ENCODE assay signal across 1 cellular context in genomic region chr14:70600382-70601157, GRCh38.
TF ChIP-seq lines count a peak whose summit lies in the region.

TSS of gene MED6 (minus strand) at chr14:70600655. CDS start at chr14:70600637, 18 bp downstream.

TF ChIP-seq in HepG2, 621 proteins besides CTCF, POLR2A, EP300 and RAD21 (continued from another document and continues in another):
- no peak for TF ChIP-seq ZNF580 (CRISPR knock-in tag; IDR thresholded peaks at IDR 0.05; ENCODE audit: borderline replicate concordance, low read depth)
- TF ChIP-seq, protein P1, sequence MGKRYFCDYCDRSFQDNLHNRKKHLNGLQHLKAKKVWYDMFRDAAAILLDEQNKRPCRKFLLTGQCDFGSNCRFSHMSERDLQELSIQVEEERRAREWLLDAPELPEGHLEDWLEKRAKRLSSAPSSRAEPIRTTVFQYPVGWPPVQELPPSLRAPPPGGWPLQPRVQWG (CRISPR knock-in tag; IDR thresholded peaks at IDR 0.05; ENCODE audit: borderline replicate concordance, low read depth): no peak
- no peak for TF ChIP-seq ZNF740 (CRISPR knock-in tag; IDR thresholded peaks at IDR 0.05)
- TF ChIP-seq NR1H2 (CRISPR knock-in tag; IDR thresholded peaks at IDR 0.05; ENCODE audit: borderline replicate concordance, low read depth): no peak
- no peak for TF ChIP-seq ZNF589 (CRISPR knock-in tag; conservative IDR thresholded peaks at IDR 0.05)
- TF ChIP-seq, protein P2, sequence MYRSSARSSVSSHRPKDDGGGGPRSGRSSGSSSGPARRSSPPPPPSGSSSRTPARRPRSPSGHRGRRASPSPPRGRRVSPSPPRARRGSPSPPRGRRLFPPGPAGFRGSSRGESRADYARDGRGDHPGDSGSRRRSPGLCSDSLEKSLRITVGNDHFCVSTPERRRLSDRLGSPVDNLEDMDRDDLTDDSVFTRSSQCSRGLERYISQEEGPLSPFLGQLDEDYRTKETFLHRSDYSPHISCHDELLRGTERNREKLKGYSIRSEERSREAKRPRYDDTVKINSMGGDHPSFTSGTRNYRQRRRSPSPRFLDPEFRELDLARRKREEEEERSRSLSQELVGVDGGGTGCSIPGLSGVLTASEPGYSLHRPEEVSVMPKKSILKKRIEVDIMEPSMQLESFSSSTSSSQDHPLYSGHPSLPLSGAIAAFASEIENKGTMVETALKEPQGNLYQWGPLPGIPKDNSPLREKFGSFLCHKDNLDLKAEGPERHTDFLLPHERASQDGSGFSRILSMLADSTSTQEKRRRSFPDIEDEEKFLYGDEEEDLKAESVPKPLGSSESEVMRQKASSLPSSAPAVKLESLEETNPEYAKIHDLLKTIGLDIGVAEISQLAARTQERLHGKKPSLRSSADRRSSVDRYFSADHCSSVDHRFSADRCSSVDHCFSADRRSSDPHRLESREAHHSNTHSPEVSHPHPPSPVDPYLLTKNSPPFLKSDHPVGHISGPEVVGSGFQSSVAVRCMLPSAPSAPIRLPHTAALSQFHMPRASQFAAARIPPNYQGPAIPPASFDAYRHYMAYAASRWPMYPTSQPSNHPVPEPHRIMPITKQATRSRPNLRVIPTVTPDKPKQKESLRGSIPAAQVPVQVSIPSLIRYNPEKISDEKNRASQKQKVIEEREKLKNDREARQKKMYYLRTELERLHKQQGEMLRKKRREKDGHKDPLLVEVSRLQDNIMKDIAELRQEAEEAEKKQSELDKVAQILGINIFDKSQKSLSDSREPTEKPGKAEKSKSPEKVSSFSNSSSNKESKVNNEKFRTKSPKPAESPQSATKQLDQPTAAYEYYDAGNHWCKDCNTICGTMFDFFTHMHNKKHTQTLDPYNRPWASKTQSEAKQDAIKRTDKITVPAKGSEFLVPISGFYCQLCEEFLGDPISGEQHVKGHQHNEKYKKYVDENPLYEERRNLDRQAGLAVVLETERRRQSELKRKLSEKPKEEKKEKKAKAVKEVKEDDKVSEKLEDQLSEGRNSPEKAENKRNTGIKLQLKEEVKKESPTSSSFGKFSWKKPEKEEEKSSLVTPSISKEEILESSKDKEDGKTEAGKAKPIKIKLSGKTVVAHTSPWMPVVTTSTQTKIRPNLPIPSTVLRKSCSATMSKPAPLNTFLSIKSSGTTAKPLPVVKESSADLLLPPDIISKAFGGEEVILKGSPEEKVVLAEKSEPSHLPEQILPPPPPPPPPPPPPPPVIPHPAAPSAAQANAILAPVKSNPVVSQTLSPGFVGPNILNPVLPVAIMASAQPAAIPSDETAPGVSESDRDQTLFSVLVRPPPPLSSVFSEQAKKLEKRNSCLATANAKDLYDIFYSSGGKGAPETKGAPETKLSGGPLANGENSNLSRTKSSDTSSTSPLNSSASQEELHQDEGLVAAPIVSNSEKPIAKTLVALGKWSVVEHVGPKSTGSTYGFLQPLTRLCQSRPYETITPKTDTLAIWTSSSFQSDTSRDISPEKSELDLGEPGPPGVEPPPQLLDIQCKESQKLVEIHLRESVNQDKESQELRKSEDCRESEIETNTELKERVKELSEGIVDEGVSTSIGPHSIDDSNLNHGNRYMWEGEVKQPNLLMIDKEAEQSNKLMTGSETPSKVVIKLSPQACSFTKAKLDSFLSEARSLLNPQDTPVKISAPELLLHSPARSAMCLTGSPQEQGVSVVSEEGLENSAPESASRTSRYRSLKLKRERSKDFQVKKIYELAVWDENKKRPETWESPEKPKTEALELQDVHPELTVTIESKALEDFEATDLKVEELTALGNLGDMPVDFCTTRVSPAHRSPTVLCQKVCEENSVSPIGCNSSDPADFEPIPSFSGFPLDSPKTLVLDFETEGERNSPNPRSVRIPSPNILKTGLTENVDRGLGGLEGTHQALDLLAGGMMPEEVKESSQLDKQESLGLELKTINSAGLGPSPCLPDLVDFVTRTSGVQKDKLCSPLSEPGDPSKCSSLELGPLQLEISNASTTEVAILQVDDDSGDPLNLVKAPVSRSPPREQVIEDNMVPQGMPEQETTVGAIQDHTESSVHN (CRISPR knock-in tag; IDR thresholded peaks at IDR 0.05): no peak
- TF ChIP-seq, protein P3, sequence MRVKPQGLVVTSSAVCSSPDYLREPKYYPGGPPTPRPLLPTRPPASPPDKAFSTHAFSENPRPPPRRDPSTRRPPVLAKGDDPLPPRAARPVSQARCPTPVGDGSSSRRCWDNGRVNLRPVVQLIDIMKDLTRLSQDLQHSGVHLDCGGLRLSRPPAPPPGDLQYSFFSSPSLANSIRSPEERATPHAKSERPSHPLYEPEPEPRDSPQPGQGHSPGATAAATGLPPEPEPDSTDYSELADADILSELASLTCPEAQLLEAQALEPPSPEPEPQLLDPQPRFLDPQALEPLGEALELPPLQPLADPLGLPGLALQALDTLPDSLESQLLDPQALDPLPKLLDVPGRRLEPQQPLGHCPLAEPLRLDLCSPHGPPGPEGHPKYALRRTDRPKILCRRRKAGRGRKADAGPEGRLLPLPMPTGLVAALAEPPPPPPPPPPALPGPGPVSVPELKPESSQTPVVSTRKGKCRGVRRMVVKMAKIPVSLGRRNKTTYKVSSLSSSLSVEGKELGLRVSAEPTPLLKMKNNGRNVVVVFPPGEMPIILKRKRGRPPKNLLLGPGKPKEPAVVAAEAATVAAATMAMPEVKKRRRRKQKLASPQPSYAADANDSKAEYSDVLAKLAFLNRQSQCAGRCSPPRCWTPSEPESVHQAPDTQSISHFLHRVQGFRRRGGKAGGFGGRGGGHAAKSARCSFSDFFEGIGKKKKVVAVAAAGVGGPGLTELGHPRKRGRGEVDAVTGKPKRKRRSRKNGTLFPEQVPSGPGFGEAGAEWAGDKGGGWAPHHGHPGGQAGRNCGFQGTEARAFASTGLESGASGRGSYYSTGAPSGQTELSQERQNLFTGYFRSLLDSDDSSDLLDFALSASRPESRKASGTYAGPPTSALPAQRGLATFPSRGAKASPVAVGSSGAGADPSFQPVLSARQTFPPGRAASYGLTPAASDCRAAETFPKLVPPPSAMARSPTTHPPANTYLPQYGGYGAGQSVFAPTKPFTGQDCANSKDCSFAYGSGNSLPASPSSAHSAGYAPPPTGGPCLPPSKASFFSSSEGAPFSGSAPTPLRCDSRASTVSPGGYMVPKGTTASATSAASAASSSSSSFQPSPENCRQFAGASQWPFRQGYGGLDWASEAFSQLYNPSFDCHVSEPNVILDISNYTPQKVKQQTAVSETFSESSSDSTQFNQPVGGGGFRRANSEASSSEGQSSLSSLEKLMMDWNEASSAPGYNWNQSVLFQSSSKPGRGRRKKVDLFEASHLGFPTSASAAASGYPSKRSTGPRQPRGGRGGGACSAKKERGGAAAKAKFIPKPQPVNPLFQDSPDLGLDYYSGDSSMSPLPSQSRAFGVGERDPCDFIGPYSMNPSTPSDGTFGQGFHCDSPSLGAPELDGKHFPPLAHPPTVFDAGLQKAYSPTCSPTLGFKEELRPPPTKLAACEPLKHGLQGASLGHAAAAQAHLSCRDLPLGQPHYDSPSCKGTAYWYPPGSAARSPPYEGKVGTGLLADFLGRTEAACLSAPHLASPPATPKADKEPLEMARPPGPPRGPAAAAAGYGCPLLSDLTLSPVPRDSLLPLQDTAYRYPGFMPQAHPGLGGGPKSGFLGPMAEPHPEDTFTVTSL (CRISPR knock-in tag; IDR thresholded peaks at IDR 0.05; ENCODE audit: borderline replicate concordance): no peak
- peak; percentile 96 for TF ChIP-seq KMT2B (CRISPR knock-in tag; IDR thresholded peaks at IDR 0.05)
- TF ChIP-seq ZNF550 (CRISPR knock-in tag; IDR thresholded peaks at IDR 0.05; ENCODE audit: borderline replicate concordance): no peak
- no peak for TF ChIP-seq ZNF367 (CRISPR knock-in tag; IDR thresholded peaks at IDR 0.05; ENCODE audit: borderline replicate concordance)
- TF ChIP-seq, protein P4, sequence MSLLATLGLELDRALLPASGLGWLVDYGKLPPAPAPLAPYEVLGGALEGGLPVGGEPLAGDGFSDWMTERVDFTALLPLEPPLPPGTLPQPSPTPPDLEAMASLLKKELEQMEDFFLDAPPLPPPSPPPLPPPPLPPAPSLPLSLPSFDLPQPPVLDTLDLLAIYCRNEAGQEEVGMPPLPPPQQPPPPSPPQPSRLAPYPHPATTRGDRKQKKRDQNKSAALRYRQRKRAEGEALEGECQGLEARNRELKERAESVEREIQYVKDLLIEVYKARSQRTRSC (CRISPR knock-in tag; IDR thresholded peaks at IDR 0.05; ENCODE audit: low read depth): no peak
- no peak for TF ChIP-seq POLR2AphosphoS2 (IDR thresholded peaks at IDR 0.05; ENCODE audit: low read depth, low read length)
- peak; percentile 93 for TF ChIP-seq GABPB1 (CRISPR knock-in tag; IDR thresholded peaks at IDR 0.05)
- no peak for TF ChIP-seq GTF2F1 (IDR thresholded peaks at IDR 0.05; ENCODE audit: low read length)
- peak; percentile 66 for TF ChIP-seq PHF8 (CRISPR knock-in tag; IDR thresholded peaks at IDR 0.05)
- no peak for TF ChIP-seq TRAFD1 (CRISPR knock-in tag; IDR thresholded peaks at IDR 0.05; ENCODE audit: borderline replicate concordance)
- no peak for TF ChIP-seq PRDM10 (CRISPR knock-in tag; IDR thresholded peaks at IDR 0.05; ENCODE audit: low read depth)
- 0 out of 2 replicates have a peak, but pooled peaks have one; percentile 35 for TF ChIP-seq PHF21A (CRISPR knock-in tag; IDR thresholded peaks at IDR 0.05)
- TF ChIP-seq, protein P5, sequence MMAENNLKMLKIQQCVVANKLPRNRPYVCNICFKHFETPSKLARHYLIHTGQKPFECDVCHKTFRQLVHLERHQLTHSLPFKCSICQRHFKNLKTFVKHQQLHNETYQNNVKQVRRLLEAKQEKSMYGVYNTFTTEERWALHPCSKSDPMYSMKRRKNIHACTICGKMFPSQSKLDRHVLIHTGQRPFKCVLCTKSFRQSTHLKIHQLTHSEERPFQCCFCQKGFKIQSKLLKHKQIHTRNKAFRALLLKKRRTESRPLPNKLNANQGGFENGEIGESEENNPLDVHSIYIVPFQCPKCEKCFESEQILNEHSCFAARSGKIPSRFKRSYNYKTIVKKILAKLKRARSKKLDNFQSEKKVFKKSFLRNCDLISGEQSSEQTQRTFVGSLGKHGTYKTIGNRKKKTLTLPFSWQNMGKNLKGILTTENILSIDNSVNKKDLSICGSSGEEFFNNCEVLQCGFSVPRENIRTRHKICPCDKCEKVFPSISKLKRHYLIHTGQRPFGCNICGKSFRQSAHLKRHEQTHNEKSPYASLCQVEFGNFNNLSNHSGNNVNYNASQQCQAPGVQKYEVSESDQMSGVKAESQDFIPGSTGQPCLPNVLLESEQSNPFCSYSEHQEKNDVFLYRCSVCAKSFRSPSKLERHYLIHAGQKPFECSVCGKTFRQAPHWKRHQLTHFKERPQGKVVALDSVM (CRISPR knock-in tag; IDR thresholded peaks at IDR 0.05): no peak
- TF ChIP-seq ZFP36L2 (CRISPR knock-in tag; IDR thresholded peaks at IDR 0.05): no peak
- TF ChIP-seq ZNF672 (CRISPR knock-in tag; IDR thresholded peaks at IDR 0.05): no peak
- TF ChIP-seq ELF1 (CRISPR knock-in tag; IDR thresholded peaks at IDR 0.05): peak; percentile 87
- TF ChIP-seq ARNTL (CRISPR knock-in tag; IDR thresholded peaks at IDR 0.05): no peak
- no peak for TF ChIP-seq ARHGAP35 (CRISPR knock-in tag; IDR thresholded peaks at IDR 0.05; ENCODE audit: borderline replicate concordance)
- no peak for TF ChIP-seq DNMT1 (CRISPR knock-in tag; IDR thresholded peaks at IDR 0.05)
- no peak for TF ChIP-seq ZNF75D (CRISPR knock-in tag; IDR thresholded peaks at IDR 0.05; ENCODE audit: borderline replicate concordance)
- TF ChIP-seq MZF1 (CRISPR knock-in tag; IDR thresholded peaks at IDR 0.05; ENCODE audit: borderline replicate concordance): no peak
- no peak for TF ChIP-seq RNF2 (conservative IDR thresholded peaks at IDR 0.05; ENCODE audit: low read depth)
- TF ChIP-seq SOX5 (CRISPR knock-in tag; IDR thresholded peaks at IDR 0.05; ENCODE audit: borderline replicate concordance): no peak
- TF ChIP-seq GATAD1 (CRISPR knock-in tag; IDR thresholded peaks at IDR 0.05): peak; percentile 98
- no peak for TF ChIP-seq ZNF558 (CRISPR knock-in tag; IDR thresholded peaks at IDR 0.05; ENCODE audit: borderline replicate concordance)
- TF ChIP-seq SP1 (IDR thresholded peaks at IDR 0.05): no peak
- peak; percentile 56; the same call in 1 of the 2 replicates for TF ChIP-seq SP1 (CRISPR knock-in tag; IDR thresholded peaks at IDR 0.05)
- TF ChIP-seq HNRNPUL1 (IDR thresholded peaks at IDR 0.05; ENCODE audit: low read depth, low read length): no peak
